Comparison of ENCODE assay signal across 1 cellular context in the genomic region with DNA sequence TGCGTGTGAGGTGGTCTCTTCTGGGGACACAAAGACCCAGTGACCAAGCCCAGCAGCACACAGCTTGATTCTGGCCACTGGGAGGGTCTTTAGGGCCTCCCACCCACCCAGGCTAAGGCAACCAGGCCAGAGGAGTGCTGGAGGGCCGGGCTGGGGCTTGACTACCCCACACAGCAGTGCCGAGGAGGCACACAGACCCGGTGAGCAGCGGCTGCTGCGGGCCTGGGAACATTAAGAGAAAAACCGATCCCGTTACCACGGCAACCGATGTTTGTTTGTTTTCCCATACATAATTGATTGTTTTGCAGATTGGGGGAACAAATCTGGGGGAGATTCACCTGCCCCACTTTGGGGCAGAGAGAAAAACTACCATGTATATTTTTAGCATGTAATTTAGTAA.
TF ChIP-seq lines count a peak whose summit lies in the region.

No MANE protein-coding gene starts in this region.

TF ChIP-seq in H1, 55 proteins besides CTCF, POLR2A, EP300 and RAD21:
- TF ChIP-seq TAF1 (IDR thresholded peaks at IDR 0.05; ENCODE audit: low read depth, low read length) (no peak), EZH2 (IDR thresholded peaks at IDR 0.05; ENCODE audit: low read depth, low read length, severe bottlenecking) (no peak), GTF2F1 (IDR thresholded peaks at IDR 0.05; ENCODE audit: borderline replicate concordance, low read depth, low read length) (no peak), SIRT6 (IDR thresholded peaks at IDR 0.05; ENCODE audit: low read length) (no peak), FOSL1 (IDR thresholded peaks at IDR 0.05; ENCODE audit: insufficient read depth, low read depth, low read length) (no peak), CEBPB (IDR thresholded peaks at IDR 0.05; ENCODE audit: low read depth, low read length) (no peak), SP1 (IDR thresholded peaks at IDR 0.05; ENCODE audit: low read depth, low read length) (no peak), ASH2L (IDR thresholded peaks at IDR 0.05; ENCODE audit: low read length) (no peak), GABPA (IDR thresholded peaks at IDR 0.05; ENCODE audit: borderline replicate concordance, insufficient read depth, low read length) (no peak)
- TF ChIP-seq, protein P1, sequence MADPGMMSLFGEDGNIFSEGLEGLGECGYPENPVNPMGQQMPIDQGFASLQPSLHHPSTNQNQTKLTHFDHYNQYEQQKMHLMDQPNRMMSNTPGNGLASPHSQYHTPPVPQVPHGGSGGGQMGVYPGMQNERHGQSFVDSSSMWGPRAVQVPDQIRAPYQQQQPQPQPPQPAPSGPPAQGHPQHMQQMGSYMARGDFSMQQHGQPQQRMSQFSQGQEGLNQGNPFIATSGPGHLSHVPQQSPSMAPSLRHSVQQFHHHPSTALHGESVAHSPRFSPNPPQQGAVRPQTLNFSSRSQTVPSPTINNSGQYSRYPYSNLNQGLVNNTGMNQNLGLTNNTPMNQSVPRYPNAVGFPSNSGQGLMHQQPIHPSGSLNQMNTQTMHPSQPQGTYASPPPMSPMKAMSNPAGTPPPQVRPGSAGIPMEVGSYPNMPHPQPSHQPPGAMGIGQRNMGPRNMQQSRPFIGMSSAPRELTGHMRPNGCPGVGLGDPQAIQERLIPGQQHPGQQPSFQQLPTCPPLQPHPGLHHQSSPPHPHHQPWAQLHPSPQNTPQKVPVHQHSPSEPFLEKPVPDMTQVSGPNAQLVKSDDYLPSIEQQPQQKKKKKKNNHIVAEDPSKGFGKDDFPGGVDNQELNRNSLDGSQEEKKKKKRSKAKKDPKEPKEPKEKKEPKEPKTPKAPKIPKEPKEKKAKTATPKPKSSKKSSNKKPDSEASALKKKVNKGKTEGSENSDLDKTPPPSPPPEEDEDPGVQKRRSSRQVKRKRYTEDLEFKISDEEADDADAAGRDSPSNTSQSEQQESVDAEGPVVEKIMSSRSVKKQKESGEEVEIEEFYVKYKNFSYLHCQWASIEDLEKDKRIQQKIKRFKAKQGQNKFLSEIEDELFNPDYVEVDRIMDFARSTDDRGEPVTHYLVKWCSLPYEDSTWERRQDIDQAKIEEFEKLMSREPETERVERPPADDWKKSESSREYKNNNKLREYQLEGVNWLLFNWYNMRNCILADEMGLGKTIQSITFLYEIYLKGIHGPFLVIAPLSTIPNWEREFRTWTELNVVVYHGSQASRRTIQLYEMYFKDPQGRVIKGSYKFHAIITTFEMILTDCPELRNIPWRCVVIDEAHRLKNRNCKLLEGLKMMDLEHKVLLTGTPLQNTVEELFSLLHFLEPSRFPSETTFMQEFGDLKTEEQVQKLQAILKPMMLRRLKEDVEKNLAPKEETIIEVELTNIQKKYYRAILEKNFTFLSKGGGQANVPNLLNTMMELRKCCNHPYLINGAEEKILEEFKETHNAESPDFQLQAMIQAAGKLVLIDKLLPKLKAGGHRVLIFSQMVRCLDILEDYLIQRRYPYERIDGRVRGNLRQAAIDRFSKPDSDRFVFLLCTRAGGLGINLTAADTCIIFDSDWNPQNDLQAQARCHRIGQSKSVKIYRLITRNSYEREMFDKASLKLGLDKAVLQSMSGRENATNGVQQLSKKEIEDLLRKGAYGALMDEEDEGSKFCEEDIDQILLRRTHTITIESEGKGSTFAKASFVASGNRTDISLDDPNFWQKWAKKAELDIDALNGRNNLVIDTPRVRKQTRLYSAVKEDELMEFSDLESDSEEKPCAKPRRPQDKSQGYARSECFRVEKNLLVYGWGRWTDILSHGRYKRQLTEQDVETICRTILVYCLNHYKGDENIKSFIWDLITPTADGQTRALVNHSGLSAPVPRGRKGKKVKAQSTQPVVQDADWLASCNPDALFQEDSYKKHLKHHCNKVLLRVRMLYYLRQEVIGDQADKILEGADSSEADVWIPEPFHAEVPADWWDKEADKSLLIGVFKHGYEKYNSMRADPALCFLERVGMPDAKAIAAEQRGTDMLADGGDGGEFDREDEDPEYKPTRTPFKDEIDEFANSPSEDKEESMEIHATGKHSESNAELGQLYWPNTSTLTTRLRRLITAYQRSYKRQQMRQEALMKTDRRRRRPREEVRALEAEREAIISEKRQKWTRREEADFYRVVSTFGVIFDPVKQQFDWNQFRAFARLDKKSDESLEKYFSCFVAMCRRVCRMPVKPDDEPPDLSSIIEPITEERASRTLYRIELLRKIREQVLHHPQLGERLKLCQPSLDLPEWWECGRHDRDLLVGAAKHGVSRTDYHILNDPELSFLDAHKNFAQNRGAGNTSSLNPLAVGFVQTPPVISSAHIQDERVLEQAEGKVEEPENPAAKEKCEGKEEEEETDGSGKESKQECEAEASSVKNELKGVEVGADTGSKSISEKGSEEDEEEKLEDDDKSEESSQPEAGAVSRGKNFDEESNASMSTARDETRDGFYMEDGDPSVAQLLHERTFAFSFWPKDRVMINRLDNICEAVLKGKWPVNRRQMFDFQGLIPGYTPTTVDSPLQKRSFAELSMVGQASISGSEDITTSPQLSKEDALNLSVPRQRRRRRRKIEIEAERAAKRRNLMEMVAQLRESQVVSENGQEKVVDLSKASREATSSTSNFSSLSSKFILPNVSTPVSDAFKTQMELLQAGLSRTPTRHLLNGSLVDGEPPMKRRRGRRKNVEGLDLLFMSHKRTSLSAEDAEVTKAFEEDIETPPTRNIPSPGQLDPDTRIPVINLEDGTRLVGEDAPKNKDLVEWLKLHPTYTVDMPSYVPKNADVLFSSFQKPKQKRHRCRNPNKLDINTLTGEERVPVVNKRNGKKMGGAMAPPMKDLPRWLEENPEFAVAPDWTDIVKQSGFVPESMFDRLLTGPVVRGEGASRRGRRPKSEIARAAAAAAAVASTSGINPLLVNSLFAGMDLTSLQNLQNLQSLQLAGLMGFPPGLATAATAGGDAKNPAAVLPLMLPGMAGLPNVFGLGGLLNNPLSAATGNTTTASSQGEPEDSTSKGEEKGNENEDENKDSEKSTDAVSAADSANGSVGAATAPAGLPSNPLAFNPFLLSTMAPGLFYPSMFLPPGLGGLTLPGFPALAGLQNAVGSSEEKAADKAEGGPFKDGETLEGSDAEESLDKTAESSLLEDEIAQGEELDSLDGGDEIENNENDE (IDR thresholded peaks at IDR 0.05; ENCODE audit: insufficient replicate concordance, low read length), result no peak
- TF ChIP-seq, protein P2, sequence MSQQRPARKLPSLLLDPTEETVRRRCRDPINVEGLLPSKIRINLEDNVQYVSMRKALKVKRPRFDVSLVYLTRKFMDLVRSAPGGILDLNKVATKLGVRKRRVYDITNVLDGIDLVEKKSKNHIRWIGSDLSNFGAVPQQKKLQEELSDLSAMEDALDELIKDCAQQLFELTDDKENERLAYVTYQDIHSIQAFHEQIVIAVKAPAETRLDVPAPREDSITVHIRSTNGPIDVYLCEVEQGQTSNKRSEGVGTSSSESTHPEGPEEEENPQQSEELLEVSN (IDR thresholded peaks at IDR 0.05), result no peak
- TF ChIP-seq, protein P3, sequence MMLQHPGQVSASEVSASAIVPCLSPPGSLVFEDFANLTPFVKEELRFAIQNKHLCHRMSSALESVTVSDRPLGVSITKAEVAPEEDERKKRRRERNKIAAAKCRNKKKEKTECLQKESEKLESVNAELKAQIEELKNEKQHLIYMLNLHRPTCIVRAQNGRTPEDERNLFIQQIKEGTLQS (IDR thresholded peaks at IDR 0.05; ENCODE audit: insufficient read depth, low read depth, low read length), result no peak
- TF ChIP-seq, protein P4, sequence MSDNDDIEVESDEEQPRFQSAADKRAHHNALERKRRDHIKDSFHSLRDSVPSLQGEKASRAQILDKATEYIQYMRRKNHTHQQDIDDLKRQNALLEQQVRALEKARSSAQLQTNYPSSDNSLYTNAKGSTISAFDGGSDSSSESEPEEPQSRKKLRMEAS (IDR thresholded peaks at IDR 0.05), result no peak
